Comparison of ENCODE assay signal across 8 cellular contexts in genomic region chr3:183306798-183307671, GRCh38. TPM values are rescaled to one million over a fixed set of nuclear protein-coding genes. Genes with fewer than 3 reads are reported as not detected.
DNase-seq lines count a peak whose midpoint lies in the region; ATAC-seq and FAIRE-seq lines count a peak whose summit lies in the region.

No MANE protein-coding gene starts in this region.

- peak; percentile 5 for FAIRE-seq in colon (lab: Jason Lieb, UNC)

- no peak overlapping the region for H3K4me3 Mint-ChIP-seq in T-helper 17 cell
- peak overlapping the region; percentile 26 to 41 for H3K4me3 Mint-ChIP-seq in stimulated activated naive CD8-positive, alpha-beta T cell treated with anti-CD3 and anti-CD28 coated beads, Interleukin-15, amount 100 ng/mL, for 72 hours

- ATAC-seq in HG03432 (IDR thresholded peaks at IDR 0.05; ENCODE audit: unreplicated experiment) (peak; percentile 92), T-helper 17 cell (peak; percentile 78)
- ATAC-seq in stimulated activated naive CD8-positive, alpha-beta T cell treated with anti-CD3 and anti-CD28 coated beads, Interleukin-15, amount 100 ng/mL, for 72 hours, result peak; percentile 96

- peaks cover 8% of the 10 kb centered on the region for H3K4me1 Mint-ChIP-seq in T-helper 17 cell
- H3K4me1 Mint-ChIP-seq in stimulated activated naive CD8-positive, alpha-beta T cell treated with anti-CD3 and anti-CD28 coated beads, Interleukin-15, amount 100 ng/mL, for 72 hours, result peaks cover 25% of the 10 kb centered on the region

- no peaks in the 10 kb centered on the region for H3K9me3 ChIP-seq in T-helper 17 cell (ENCODE audit: control insufficient read depth, low read length, poor library complexity, severe bottlenecking)

- peak; percentile 17 for DNase-seq in NK-92 treated with Interleukin-12 subunit alpha and Interleukin-12 subunit beta, amount 100 ng/mL, for 24 hours (lab: John Stamatoyannopoulos, UW)
- no peak for DNase-seq in NK-92 (lab: John Stamatoyannopoulos, UW; ENCODE audit: unreplicated experiment)
- DNase-seq in T-helper 17 cell, result no peak
- DNase-seq in midbrain (lab: John Stamatoyannopoulos, UW), result peak; percentile 58
- DNase-seq in stimulated activated naive CD8-positive, alpha-beta T cell treated with anti-CD3 and anti-CD28 coated beads, Interleukin-15, amount 100 ng/mL, for 72 hours, result peak; percentile 12 to 47
- DNase-seq in activated CD4-positive, CD25-positive, alpha-beta regulatory T cell treated with anti-CD3 and anti-CD28 coated beads, Interleukin-2, amount 50 U/mL, for 72 hours, result no peak

- no peak overlapping the region for H3K27ac Mint-ChIP-seq in T-helper 17 cell
- H3K27ac Mint-ChIP-seq in stimulated activated naive CD8-positive, alpha-beta T cell treated with anti-CD3 and anti-CD28 coated beads, Interleukin-15, amount 100 ng/mL, for 72 hours, result peak overlapping the region; percentile 10 to 67

- H3K9me3 Mint-ChIP-seq in stimulated activated naive CD8-positive, alpha-beta T cell treated with anti-CD3 and anti-CD28 coated beads, Interleukin-15, amount 100 ng/mL, for 72 hours, result no peaks in the 10 kb centered on the region

- H3K36me3 Mint-ChIP-seq in T-helper 17 cell (ENCODE audit: low read depth), result peaks cover 21% of the 10 kb centered on the region

- H3K27me3 Mint-ChIP-seq in T-helper 17 cell, result no peaks in the 10 kb centered on the region
- peaks cover 7% of the 10 kb centered on the region for H3K27me3 Mint-ChIP-seq in stimulated activated naive CD8-positive, alpha-beta T cell treated with anti-CD3 and anti-CD28 coated beads, Interleukin-15, amount 100 ng/mL, for 72 hours

RNA-seq across cellular contexts. Expression of gene B3GNT5, which starts 54.0 kb away (rescaled TPM):
- 1 to 10 TPM; 1.6 to 2.1 TPM for total RNA-seq in T-helper 17 cell

Comparison
In these comparisons a context has a peak if more than half of its experiments do, and no peak if none do; other contexts are left out.
1. DNase-seq: peak in NK-92 treated with Interleukin-12 subunit alpha and Interleukin-12 subunit beta, amount 100 ng/mL, for 24 hours (single experiment), midbrain (single experiment) and stimulated activated naive CD8-positive, alpha-beta T cell treated with anti-CD3 and anti-CD28 coated beads, Interleukin-15, amount 100 ng/mL, for 72 hours (2 of 2); none in NK-92 (single experiment), T-helper 17 cell (0 of 3) and activated CD4-positive, CD25-positive, alpha-beta regulatory T cell treated with anti-CD3 and anti-CD28 coated beads, Interleukin-2, amount 50 U/mL, for 72 hours (single experiment).
2. Peak in every context shown above with its lines, with median percentiles within 50 percentile points of each other: ATAC-seq.